Comparison of ENCODE assay signal across 8 cellular contexts in the genomic region with DNA sequence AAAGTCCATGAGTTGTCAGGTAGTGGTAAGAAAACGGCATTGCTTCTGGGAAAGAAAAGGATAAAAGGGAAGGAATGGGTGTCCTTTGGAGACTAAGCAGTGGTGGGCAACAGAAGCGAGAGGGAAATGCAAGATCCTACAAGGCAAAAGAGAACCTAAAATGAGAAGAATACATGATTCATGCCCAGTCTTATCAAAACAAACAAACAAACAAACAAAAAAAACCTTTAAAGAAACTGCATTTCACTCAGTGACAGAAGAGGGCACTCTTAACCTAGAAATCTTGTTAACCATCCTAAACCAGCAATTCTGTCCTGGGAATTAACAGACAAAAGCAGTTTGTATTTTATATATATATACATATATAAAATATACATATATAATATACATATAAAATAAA.
DNase-seq lines count a peak whose midpoint lies in the region; ATAC-seq and TF ChIP-seq lines count a peak whose summit lies in the region.

No MANE protein-coding gene starts in this region.

- H3K27me3 ChIP-seq in kidney epithelial cell (ENCODE audit: control insufficient read depth, insufficient read depth, low read length), result no peaks in the 10 kb centered on the region

- peaks cover 69 to 91% of the 10 kb centered on the region in 2 donors for H3K36me3 Mint-ChIP-seq in CD14-positive monocyte

- peak overlapping the region in 2 of 7 donors; percentile 46 to 81 for H3K27ac Mint-ChIP-seq in CD14-positive monocyte

- DNase-seq in CD14-positive monocyte (ENCODE audit: low spot score), result no peak
- peak; percentile 21 for DNase-seq in HuH-7 (ENCODE audit: low spot score)
- no peak for DNase-seq in kidney epithelial cell (ENCODE audit: low read depth)
- no peak for DNase-seq in germinal center (ENCODE audit: low spot score)
- DNase-seq in activated CD8-positive, alpha-beta memory T cell treated with anti-CD3 and anti-CD28 coated beads, Interleukin-2, amount 50 U/mL, for 4 hours, result no peak

- ATAC-seq in HG03439 (IDR thresholded peaks at IDR 0.05; ENCODE audit: unreplicated experiment) (no peak), GM19023 (IDR thresholded peaks at IDR 0.05; ENCODE audit: unreplicated experiment) (no peak)

- H3K36me3 ChIP-seq in kidney epithelial cell (ENCODE audit: control insufficient read depth, insufficient read depth, low read length), result no peaks in the 10 kb centered on the region

- H3K4me3 ChIP-seq in kidney epithelial cell (ENCODE audit: low read depth, low read length), result no peak overlapping the region

- intact Hi-C loops in CD14-positive monocyte (cut with micrococcal nuclease), result no loop called here

- no peak overlapping the region for H3K4me3 Mint-ChIP-seq in CD14-positive monocyte

- TF ChIP-seq CTCF in CD14-positive monocyte (IDR thresholded peaks at IDR 0.05) (peak; percentile 60), VCaP (conservative IDR thresholded peaks at IDR 0.05) (peak; percentile 85), kidney epithelial cell (IDR thresholded peaks at IDR 0.05; ENCODE audit: insufficient read depth, low read length, poor library complexity, severe bottlenecking) (peak; percentile 41)

- H3K27me3 Mint-ChIP-seq in CD14-positive monocyte (ENCODE audit: low read depth in 3 of 3), result no peaks in the 10 kb centered on the region

- peaks cover 0 to 5% (median 0%) of the 10 kb centered on the region in 7 donors for H3K9me3 Mint-ChIP-seq in CD14-positive monocyte

- no peaks in the 10 kb centered on the region for H3K4me1 Mint-ChIP-seq in CD14-positive monocyte

- H3K27ac ChIP-seq in VCaP, result no peak overlapping the region
